In the genomic region with DNA sequence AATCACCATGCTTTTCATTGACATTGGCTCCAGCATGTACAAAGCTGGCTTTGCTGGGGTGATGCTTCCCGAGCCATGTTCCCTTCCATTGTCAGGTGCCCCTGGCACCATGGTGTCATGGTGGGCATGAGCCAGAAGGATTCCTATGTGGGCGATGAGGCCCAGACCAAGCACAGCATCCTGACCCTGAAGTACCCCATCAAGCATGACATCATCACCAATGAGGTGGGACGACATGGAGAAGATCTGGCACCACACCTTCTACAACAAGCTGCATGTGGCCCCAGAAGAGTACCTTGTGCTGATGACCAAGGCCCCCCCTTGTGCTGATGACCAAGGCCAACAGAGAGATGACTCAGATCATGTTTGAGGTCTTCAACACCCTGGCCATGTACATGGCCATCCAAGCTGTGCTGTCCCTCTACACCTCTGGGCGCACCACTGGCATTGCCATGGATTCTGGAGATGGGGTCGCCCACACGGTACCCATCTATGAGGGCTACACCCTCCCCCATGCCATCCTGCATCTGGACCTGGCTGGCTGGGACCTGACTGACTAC, we compare ENCODE assay signal across 36 cellular contexts. TPM values are rescaled to one million over a fixed set of nuclear protein-coding genes. Genes with fewer than 3 reads are reported as not detected.
"Had no signal": no experiment of that assay in that cellular context is flagged by ENCODE, and none has a peak within 500 bp of the region (broad histone marks: within the 10 kb centered on the region; RNA-seq: fewer than 3 reads in every experiment).

No MANE protein-coding gene starts in this region.

- H3K9me3 ChIP-seq: neutrophil, ovary, psoas muscle, thyroid gland, vagina had no signal

- H3K36me3 Mint-ChIP-seq: stimulated activated effector memory CD8-positive, alpha-beta T cell treated with anti-CD3 and anti-CD28 coated beads, Interleukin-12 subunit alpha, Interleukin-12 subunit beta, amount 100 ng/mL, for 72 hours had no signal

- H2AFZ ChIP-seq: parathyroid adenoma had no signal

- H3K4me3 Mint-ChIP-seq: naive thymus-derived CD8-positive, alpha-beta T cell; natural killer cell treated with Interleukin-12 subunit alpha and Interleukin-12 subunit beta and Interleukin-15 and Interleukin-18, amount 100 ng/mL, for 72 hours; nephron progenitor cell; neural crest cell; stimulated activated effector memory CD8-positive, alpha-beta T cell treated with anti-CD3 and anti-CD28 coated beads, Interleukin-12 subunit alpha, Interleukin-12 subunit beta, amount 100 ng/mL, for 72 hours; stimulated activated naive B cell treated with anti-CD40 and anti-IgM and Interleukin-4, amounts not matched to agents 10 μg/mL and 1 μg/mL and 100 μg/mL, for 72 hours; stimulated activated naive CD8-positive, alpha-beta T cell treated with anti-CD3 and anti-CD28 coated beads, Interleukin-15, Interleukin-2, amounts not matched to agents 100 ng/mL and 50 ng/mL, for 24 hours had no signal

- H3K27me3 Mint-ChIP-seq: progenitor cell of endocrine pancreas; stimulated activated naive CD8-positive, alpha-beta T cell treated with anti-CD3 and anti-CD28 coated beads, Interleukin-15, Interleukin-2, amounts not matched to agents 100 ng/mL and 50 ng/mL, for 24 hours had no signal

- H3K27me3 ChIP-seq: neutrophil, ovary, stomach, thyroid gland, tibial nerve, upper lobe of left lung, vagina had no signal

- H3K27ac Mint-ChIP-seq: naive B cell; naive thymus-derived CD8-positive, alpha-beta T cell; natural killer cell treated with Interleukin-12 subunit alpha and Interleukin-12 subunit beta and Interleukin-15 and Interleukin-18, amount 100 ng/mL, for 72 hours; nephron progenitor cell; progenitor cell of endocrine pancreas; stimulated activated effector memory CD8-positive, alpha-beta T cell treated with anti-CD3 and anti-CD28 coated beads, Interleukin-12 subunit alpha, Interleukin-12 subunit beta, amount 100 ng/mL, for 72 hours; stimulated activated naive B cell treated with anti-CD40 and anti-IgM and Interleukin-4, amounts not matched to agents 10 μg/mL and 1 μg/mL and 100 μg/mL, for 72 hours; stimulated activated naive CD8-positive, alpha-beta T cell treated with anti-CD3 and anti-CD28 coated beads, Interleukin-15, Interleukin-2, amounts not matched to agents 100 ng/mL and 50 ng/mL, for 24 hours had no signal

- H3K36me3 ChIP-seq: neutrophil, ovary, thoracic aorta, thyroid gland, upper lobe of left lung, vagina had no signal

- H3K27ac ChIP-seq: neutrophil, ovary, parathyroid adenoma, psoas muscle, skin epidermis, stomach, thoracic aorta, thyroid gland, tibial nerve, upper lobe of left lung, vagina had no signal

- H3K4me1 ChIP-seq: parathyroid adenoma, psoas muscle, stomach, thyroid gland, tibial nerve, upper lobe of left lung, vagina had no signal

- H3K4me1 Mint-ChIP-seq: naive B cell; naive thymus-derived CD8-positive, alpha-beta T cell; stimulated activated effector memory CD8-positive, alpha-beta T cell treated with anti-CD3 and anti-CD28 coated beads, Interleukin-12 subunit alpha, Interleukin-12 subunit beta, amount 100 ng/mL, for 72 hours had no signal

- FAIRE-seq: urothelium cell line had no signal

- DNase-seq: naive B cell; naive thymus-derived CD8-positive, alpha-beta T cell; nephron progenitor cell; nucleus accumbens; ovary; posterior cingulate gyrus; psoas muscle; stimulated activated CD4-positive, alpha-beta T cell treated with anti-CD3 and anti-CD28 coated beads, Interleukin-15, amount 100 ng/mL, for 24 hours; stimulated activated CD4-positive, alpha-beta T cell treated with anti-CD3 and anti-CD28 coated beads, Interleukin-2, amount 100 ng/mL, for 24 hours; stimulated activated CD4-positive, alpha-beta T cell treated with anti-CD3 and anti-CD28 coated beads, Interleukin-2, amount 100 ng/mL, for 48 hours; stimulated activated CD4-positive, alpha-beta T cell treated with anti-CD3 and anti-CD28 coated beads, Interleukin-4, amount 100 ng/mL, for 24 hours; stimulated activated naive B cell treated with anti-CD40 and anti-IgM and Interleukin-4, amounts not matched to agents 10 μg/mL and 1 μg/mL and 100 μg/mL, for 72 hours; stimulated activated naive CD4-positive, alpha-beta T cell treated with Interleukin-2 at 50 U/mL for 16 hours; stomach; thyroid gland; trophoblast cell; upper lobe of left lung had no signal

- ATAC-seq: naive thymus-derived CD8-positive, alpha-beta T cell; natural killer cell treated with Interleukin-12 subunit alpha and Interleukin-12 subunit beta and Interleukin-15 and Interleukin-18, amount 100 ng/mL, for 72 hours; psoas muscle; right cardiac atrium; sciatic nerve; stimulated activated effector memory CD8-positive, alpha-beta T cell treated with anti-CD3 and anti-CD28 coated beads, Interleukin-12 subunit alpha, Interleukin-12 subunit beta, amount 100 ng/mL, for 72 hours; stimulated activated naive B cell treated with anti-CD40 and anti-IgM and Interleukin-4, amounts not matched to agents 10 μg/mL and 1 μg/mL and 100 μg/mL, for 72 hours had no signal

- H3K4me3 ChIP-seq: ovary, psoas muscle, skin epidermis, stomach, thoracic aorta, thyroid gland, tibial nerve, upper lobe of left lung, vagina had no signal

- H3K9ac ChIP-seq: parathyroid adenoma had no signal

RNA-seq across cellular contexts. Expression of a gene that starts 17.6 kb away (rescaled TPM):
- total RNA-seq: naive thymus-derived CD8-positive, alpha-beta T cell; natural killer cell treated with Interleukin-12 subunit alpha and Interleukin-12 subunit beta and Interleukin-15 and Interleukin-18, amount 100 ng/mL, for 72 hours; neural crest cell; omental fat pad; progenitor cell of endocrine pancreas; psoas muscle; renal cortical epithelial cell; right cardiac atrium; sciatic nerve; subcutaneous adipose tissue; temporal lobe; thoracic aorta; thyroid gland; tibial nerve; ureter; vagina had no signal
- polyA plus RNA-seq: naive thymus-derived CD8-positive, alpha-beta T cell; right cardiac atrium had no signal

RNA-seq across cellular contexts. Expression of a gene that starts 45.6 kb away (rescaled TPM):
- total RNA-seq: naive thymus-derived CD8-positive, alpha-beta T cell; natural killer cell treated with Interleukin-12 subunit alpha and Interleukin-12 subunit beta and Interleukin-15 and Interleukin-18, amount 100 ng/mL, for 72 hours had no signal
- polyA plus RNA-seq: naive thymus-derived CD8-positive, alpha-beta T cell had no signal
